Comparison of ENCODE assay signal across 1 cellular context in genomic region chr19:31349160-31349881, GRCh38.
A peak's percentile ranks its signal among the peaks of the same experiment; 100 is the strongest.
TF ChIP-seq lines count a peak whose summit lies in the region.

TSHZ3 (minus strand) TSS chr19:31349436; CDS start chr19:31349219, 217 bp downstream.

TF ChIP-seq in endothelial cell of umbilical vein, 7 proteins besides CTCF, POLR2A, EP300 and RAD21:
- TF ChIP-seq POLR2AphosphoS5 (IDR thresholded peaks at IDR 0.05; ENCODE audit: insufficient read depth, low read depth, low read length) (no peak), EZH2 (IDR thresholded peaks at IDR 0.05; ENCODE audit: borderline replicate concordance, low read depth, low read length, severe bottlenecking) (peak; percentile 55)
